Comparison of ENCODE assay signal across 8 cellular contexts in the genomic region with DNA sequence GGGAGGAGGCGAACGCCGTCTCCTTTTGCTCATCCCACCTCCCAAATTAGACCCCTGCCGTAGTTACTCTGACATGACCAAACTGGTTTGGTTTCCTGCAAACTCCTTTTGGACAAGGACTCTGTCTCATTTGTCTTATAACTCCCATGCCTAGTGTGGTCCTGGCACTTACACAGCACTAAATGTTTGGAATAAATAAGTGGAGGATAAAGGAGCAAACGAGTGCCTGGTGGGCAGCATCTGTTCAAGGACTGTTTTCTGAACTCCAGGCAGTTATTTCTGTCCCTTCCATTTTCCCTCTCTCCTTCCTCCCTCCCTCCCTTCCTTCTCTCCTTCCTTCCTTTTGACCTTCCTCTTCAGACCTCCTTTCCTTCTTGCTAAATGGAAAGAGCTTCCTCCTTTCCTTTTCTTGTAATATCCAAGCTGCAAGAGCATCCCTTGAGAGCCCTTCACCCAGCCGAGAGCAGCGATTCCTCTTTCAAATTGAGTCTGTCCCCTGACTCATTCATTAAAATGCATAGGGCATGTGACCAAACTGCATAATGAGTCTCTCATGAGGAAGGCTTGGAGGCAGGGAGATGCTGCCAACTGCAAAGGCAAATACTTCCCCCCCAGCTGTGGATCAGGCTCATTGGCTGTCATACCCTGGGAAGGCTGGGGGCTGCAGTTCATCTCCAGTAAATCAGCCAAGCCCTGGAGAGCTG. TPM values are rescaled to one million over a fixed set of nuclear protein-coding genes. Genes with fewer than 3 reads are reported as not detected.
A peak's percentile ranks its signal among the peaks of the same experiment; 100 is the strongest.
DNase-seq lines count a peak whose midpoint lies in the region; ATAC-seq and TF ChIP-seq lines count a peak whose summit lies in the region.

No MANE protein-coding gene starts in this region.

- H3K9me3 Mint-ChIP-seq in neural progenitor cell = no peaks in the 10 kb centered on the region

- DNase-seq in GM04503 (ENCODE audit: low read depth) (peak; percentile 83), LHCN-M2 (ENCODE audit: low read depth) (peak; percentile 92), T-helper 17 cell (no peak), fibroblast of the aortic adventitia (ENCODE audit: low read depth) (peak; percentile 88), neural progenitor cell (ENCODE audit: low spot score) (peak; percentile 48), NCI-H774 (lab: John Stamatoyannopoulos, UW) (no peak), cortex of kidney (lab: John Stamatoyannopoulos, UW) (no peak)

- no peak overlapping the region for H2AFZ ChIP-seq in neural progenitor cell (replicated peaks)

- H3F3A ChIP-seq in neural progenitor cell (ENCODE audit: low read depth) = peaks cover 38% of the 10 kb centered on the region

- no peaks in the 10 kb centered on the region for H3K27me3 ChIP-seq in neural progenitor cell

- H3K4me1 Mint-ChIP-seq in T-helper 17 cell (peaks cover 22% of the 10 kb centered on the region), neural progenitor cell (peaks cover 45% of the 10 kb centered on the region)

- H3K36me3 Mint-ChIP-seq in T-helper 17 cell (ENCODE audit: low read depth) (no peaks in the 10 kb centered on the region), neural progenitor cell (peaks cover 3% of the 10 kb centered on the region)

- peaks cover 35% of the 10 kb centered on the region for H4K20me1 ChIP-seq in neural progenitor cell (ENCODE audit: low read depth)

- H3K4me3 Mint-ChIP-seq in T-helper 17 cell (peak overlapping the region; percentile 63), neural progenitor cell (peak overlapping the region; percentile 76)

- H3K79me2 ChIP-seq in neural progenitor cell (ENCODE audit: low read depth) = peaks cover 4% of the 10 kb centered on the region

- no peak overlapping the region for H3K9ac ChIP-seq in neural progenitor cell

- no peaks in the 10 kb centered on the region for H3K9me3 ChIP-seq in T-helper 17 cell (ENCODE audit: control insufficient read depth, low read length, poor library complexity, severe bottlenecking)
- no peaks in the 10 kb centered on the region for H3K9me3 ChIP-seq in neural progenitor cell (ENCODE audit: low read depth)

- no peak for TF ChIP-seq CTCF in fibroblast of the aortic adventitia (IDR thresholded peaks at IDR 0.05; ENCODE audit: insufficient read depth, low read length)
- TF ChIP-seq CTCF in neural progenitor cell (IDR thresholded peaks at IDR 0.05) = no peak

- H3K4me3 ChIP-seq in fibroblast of the aortic adventitia (ENCODE audit: low read depth, low read length) (peak overlapping the region; percentile 28), neural progenitor cell (no peak overlapping the region)

- H3K4me2 ChIP-seq in neural progenitor cell = peak overlapping the region; percentile 71

- H3K36me3 ChIP-seq in neural progenitor cell = no peaks in the 10 kb centered on the region

- H3K27ac Mint-ChIP-seq in T-helper 17 cell = peak overlapping the region; percentile 66
- H3K27ac Mint-ChIP-seq in neural progenitor cell = peak overlapping the region; percentile 92

- ATAC-seq in GM21576 (IDR thresholded peaks at IDR 0.05; ENCODE audit: unreplicated experiment) = peak; percentile 57
- ATAC-seq in T-helper 17 cell = peak; percentile 37

- H3K4me1 ChIP-seq in neural progenitor cell = peaks cover 35% of the 10 kb centered on the region

- H3K27me3 Mint-ChIP-seq in T-helper 17 cell = no peaks in the 10 kb centered on the region
- H3K27me3 Mint-ChIP-seq in neural progenitor cell (ENCODE audit: insufficient read depth, low read depth) = no peaks in the 10 kb centered on the region

- no peak overlapping the region for H3K27ac ChIP-seq in neural progenitor cell

RNA-seq across cellular contexts. Expression of a gene that starts 36.9 kb away (rescaled TPM):
- total RNA-seq in LHCN-M2 (2014; rRNA removed) (39.8 and 41.4 TPM in 2 replicates), T-helper 17 cell (10 to 100 TPM; 32.4 to 33.3 TPM), fibroblast of the aortic adventitia (ENCODE audit: low replicate concordance) (70.8 and 90.6 TPM in 2 replicates), neural progenitor cell (ENCODE audit: low replicate concordance) (52.7 and 86.0 TPM in 2 replicates)
- polyA plus RNA-seq in LHCN-M2 (2012) = 5.9 TPM

RNA-seq across cellular contexts. Expression of a gene that starts 39.0 kb away (rescaled TPM):
- 1.7 and 1.8 TPM in 2 replicates for total RNA-seq in LHCN-M2 (2014; rRNA removed)
- 2.4 TPM for polyA plus RNA-seq in LHCN-M2 (2012)
- under 1 TPM in 1 of 2 donors, not detected in 1; 0.31 TPM for total RNA-seq in T-helper 17 cell
- 1.6 and 2.3 TPM in 2 replicates for total RNA-seq in fibroblast of the aortic adventitia (ENCODE audit: low replicate concordance)
- total RNA-seq in neural progenitor cell (ENCODE audit: low replicate concordance) = 3.0 and 4.1 TPM in 2 replicates

Comparison
In these comparisons a context has a peak if more than half of its experiments do, and no peak if none do; other contexts are left out.
1. DNase-seq: peak in GM04503 (single experiment), LHCN-M2 (single experiment), fibroblast of the aortic adventitia (single experiment) and neural progenitor cell (single experiment); none in T-helper 17 cell (0 of 3), NCI-H774 (single experiment) and cortex of kidney (single experiment).